Comparison of ENCODE assay signal across 9 cellular contexts in genomic region chr15:94263341-94264273, GRCh38. TPM values are rescaled to one million over a fixed set of nuclear protein-coding genes. Genes with fewer than 3 reads are reported as not detected.
DNase-seq lines count a peak whose midpoint lies in the region; ATAC-seq and TF ChIP-seq lines count a peak whose summit lies in the region.
"Had no signal": no experiment of that assay in that cellular context is flagged by ENCODE, and none has a peak within 500 bp of the region (broad histone marks: within the 10 kb centered on the region; RNA-seq: fewer than 3 reads in every experiment).

No MANE protein-coding gene starts in this region.

- peak; percentile 77 for ATAC-seq in GM18511 (IDR thresholded peaks at IDR 0.05; ENCODE audit: unreplicated experiment)
- ATAC-seq in GM21825 (IDR thresholded peaks at IDR 0.05; ENCODE audit: unreplicated experiment): peak; percentile 69

- H3K27ac ChIP-seq in mesenchymal stem cell (ENCODE audit: low read length, poor library complexity, severe bottlenecking): no peak overlapping the region
- no peak overlapping the region for H3K27ac ChIP-seq in ovary
- peak overlapping the region in 1 of 2 experiments; percentile 47; a peak in 1 of 4 replicates for H3K27ac ChIP-seq in SK-N-SH (ENCODE audit: low read depth in 2 of 2, low read length in 1 of 2)

- no peaks in the 10 kb centered on the region for H3K9me3 ChIP-seq in mesenchymal stem cell (ENCODE audit: control insufficient read depth, low read length)
- no peaks in the 10 kb centered on the region for H3K9me3 ChIP-seq in ovary
- H3K9me3 ChIP-seq in SK-N-SH: no peaks in the 10 kb centered on the region

- no peak overlapping the region for H4K91ac ChIP-seq in mesenchymal stem cell (ENCODE audit: low read length)

- TF ChIP-seq EP300 in ovary (IDR thresholded peaks at IDR 0.05): no peak
- TF ChIP-seq EP300 in SK-N-SH (IDR thresholded peaks at IDR 0.05; ENCODE audit: borderline replicate concordance in 1 of 2, low read depth in 1 of 2, low read length in 1 of 2): no peak

- no peaks in the 10 kb centered on the region for H3K79me2 ChIP-seq in SK-N-SH (ENCODE audit: insufficient read depth)

- no peaks in the 10 kb centered on the region for H4K20me1 ChIP-seq in SK-N-SH (ENCODE audit: insufficient read depth)

- CTCF ChIA-PET in SK-N-SH (lab: Yijun Ruan, JAX): interaction anchor here (0.6 to 1.7 kb wide), 2 partner anchors 99 to 1259 kb away, joined by 3 to 5 read pairs; no protein-coding TSS in a partner anchor

- intact Hi-C loops in ovary (cut with DNase I): no loop called here

- H3K9me2 ChIP-seq in SK-N-SH: no peaks in the 10 kb centered on the region

- H3K23ac ChIP-seq in mesenchymal stem cell (ENCODE audit: low read length in 2 of 2): no peak overlapping the region

- DNase-seq in MV-4-11 (lab: John Stamatoyannopoulos, UW) (peak; percentile 40), mesenchymal stem cell (peak; percentile 89), NCI-H1694 treated with DMSO at 0.1 percent for 48 hours (lab: John Stamatoyannopoulos, UW) (no peak), GM20000 (ENCODE audit: low spot score) (no peak), ovary (no peak), SK-N-SH (no peak)
- DNase-seq: activated CD4-positive, alpha-beta T cell treated with anti-CD3 and anti-CD28 coated beads, Interleukin-2, amount 50 U/mL, for 48 hours had no signal

- H3K36me3 ChIP-seq in mesenchymal stem cell (ENCODE audit: control insufficient read depth in 1 of 2, insufficient read depth in 2 of 2, low read depth in 1 of 2, low read length in 2 of 2) (no peaks in the 10 kb centered on the region), ovary (no peaks in the 10 kb centered on the region), SK-N-SH (replicated peaks in 1 of 2; ENCODE audit: control insufficient read depth in 1 of 2, insufficient read depth in 2 of 2, low read length in 1 of 2) (no peaks in the 10 kb centered on the region)

- peak overlapping the region; percentile 14 to 82 for H3K18ac ChIP-seq in mesenchymal stem cell (ENCODE audit: low read depth in 1 of 2, low read length in 2 of 2)

- H2AK5ac ChIP-seq in mesenchymal stem cell (ENCODE audit: low read length, severe bottlenecking): no peak overlapping the region

- 56% methylated on average over 7 of the region's 7 CpGs for WGBS in mesenchymal stem cell
- whole genome bisulfite sequencing in ovary, 3 donors: 82 to 86% (median 83%) methylated on average over 7 of the region's 7 CpGs
- WGBS in SK-N-SH (ENCODE audit: low lambda C conversion rate): 58% methylated on average over 7 of the region's 7 CpGs

- peak overlapping the region; percentile 39 to 83 for H2BK12ac ChIP-seq in mesenchymal stem cell (ENCODE audit: low read length in 2 of 2)

- TF ChIP-seq CTCF in GM20000 (IDR thresholded peaks at IDR 0.05; ENCODE audit: extremely low read depth, missing control alignments) (no peak), ovary (IDR thresholded peaks at IDR 0.05) (no peak), SK-N-SH (IDR thresholded peaks at IDR 0.05) (no peak)

- no peaks in the 10 kb centered on the region for H3K27me3 ChIP-seq in mesenchymal stem cell (ENCODE audit: control insufficient read depth in 1 of 2, insufficient read depth in 1 of 2, low read length in 2 of 2)
- H3K27me3 ChIP-seq in ovary: no peaks in the 10 kb centered on the region
- no peaks in the 10 kb centered on the region for H3K27me3 ChIP-seq in SK-N-SH (ENCODE audit: insufficient read depth)

- peaks cover 21% of the 10 kb centered on the region for H3K79me1 ChIP-seq in mesenchymal stem cell (replicated peaks; ENCODE audit: low read length, poor library complexity, severe bottlenecking)

- peak overlapping the region; percentile 82 for H4K8ac ChIP-seq in mesenchymal stem cell (ENCODE audit: low read length)

- peaks cover 3% of the 10 kb centered on the region for H3K4me1 ChIP-seq in mesenchymal stem cell (ENCODE audit: control insufficient read depth, insufficient read depth, low read depth, low read length)
- H3K4me1 ChIP-seq in ovary (ENCODE audit: insufficient read depth): no peaks in the 10 kb centered on the region
- peaks cover 0 to 4% of the 10 kb centered on the region in 2 experiments; a peak in 1 of 4 replicates for H3K4me1 ChIP-seq in SK-N-SH (ENCODE audit: control insufficient read depth in 1 of 2, insufficient read depth in 2 of 2, low read depth in 1 of 2, low read length in 1 of 2)

- H3K14ac ChIP-seq in mesenchymal stem cell (ENCODE audit: low read length in 2 of 2): no peak overlapping the region

- no peak for TF ChIP-seq POLR2A in ovary (IDR thresholded peaks at IDR 0.05)

- TF ChIP-seq RAD21 in SK-N-SH (IDR thresholded peaks at IDR 0.05; ENCODE audit: low read length): no peak

- H2AFZ ChIP-seq in mesenchymal stem cell (ENCODE audit: low read depth, low read length): no peak overlapping the region
- H2AFZ ChIP-seq in SK-N-SH (ENCODE audit: low read depth): no peak overlapping the region

- H3K4me3 ChIP-seq in mesenchymal stem cell (ENCODE audit: insufficient read depth in 1 of 2, low read depth in 1 of 2, low read length in 2 of 2) (peak overlapping the region in 1 of 2 experiments; percentile 49), ovary (no peak overlapping the region), SK-N-SH (ENCODE audit: low read depth in 2 of 2, low read length in 1 of 2) (no peak overlapping the region)

- peak overlapping the region; percentile 19 for H2BK120ac ChIP-seq in mesenchymal stem cell (ENCODE audit: low read depth, low read length)

- POLR2A ChIA-PET in SK-N-SH (lab: Yijun Ruan, JAX): no interaction called here

- H3K9ac ChIP-seq in mesenchymal stem cell (ENCODE audit: low read length) (peak overlapping the region; percentile 92), SK-N-SH (no peak overlapping the region)

- peak overlapping the region in 1 of 2 experiments; percentile 79 for H3K4ac ChIP-seq in mesenchymal stem cell (ENCODE audit: low read depth in 1 of 2, low read length in 2 of 2)

- no peak overlapping the region for H2BK5ac ChIP-seq in mesenchymal stem cell (ENCODE audit: low read depth, low read length, poor library complexity, severe bottlenecking)

- H3K4me2 ChIP-seq in mesenchymal stem cell (ENCODE audit: low read length, poor library complexity, severe bottlenecking) (no peak overlapping the region), SK-N-SH (no peak overlapping the region)

- no peaks in the 10 kb centered on the region for H3F3A ChIP-seq in SK-N-SH (replicated peaks; ENCODE audit: insufficient read depth)

- H2BK15ac ChIP-seq in mesenchymal stem cell (ENCODE audit: low read depth, poor library complexity, severe bottlenecking): no peak overlapping the region

TF ChIP-seq in SK-N-SH, 30 proteins besides CTCF, POLR2A, EP300 and RAD21:
- TF ChIP-seq TCF12 (IDR thresholded peaks at IDR 0.05): no peak
TF ChIP-seq in SK-N-SH: peak in this region for 0.

RNA-seq across cellular contexts. Expression of gene MCTP2, which starts 32.2 kb away (rescaled TPM):
- 37.6 TPM for polyA plus RNA-seq in mesenchymal stem cell (2013, experiment 1 of 2)
- 36.4 TPM for polyA plus RNA-seq in mesenchymal stem cell (2013, experiment 2 of 2)
- total RNA-seq in ovary: 10 to 100 TPM in 1 of 7 donors, 1 to 10 TPM in 5, under 1 TPM in 1; 0.71 to 44.5 (median 6.0) TPM
- polyA plus RNA-seq in ovary (1 to 10 TPM in 1 of 2 donors, under 1 TPM in 1; 0.86 to 2.0 TPM), SK-N-SH (2012; rRNA removed) (0.26 and 0.52 TPM in 2 replicates)
- polyA plus RNA-seq in SK-N-SH (2012; cell fraction: cytosol; rRNA removed): 0.13 and 0.38 TPM in 2 replicates
- polyA plus RNA-seq in SK-N-SH (2012; cell fraction: nucleus; rRNA removed): 0.23 and 0.82 TPM in 2 replicates

Comparison
In these comparisons a context has a peak if more than half of its experiments do, and no peak if none do; other contexts are left out.
1. DNase-seq: peak in MV-4-11 (single experiment) and mesenchymal stem cell (single experiment); none in NCI-H1694 treated with DMSO at 0.1 percent for 48 hours (single experiment), GM20000 (single experiment), ovary (0 of 5) and SK-N-SH (single experiment).